1 cellular context compared by ENCODE assay signal in genomic region chr17:18919963-18920362, GRCh38.
TF ChIP-seq lines count a peak whose summit lies in the region.

No MANE protein-coding gene starts in this region.

TF ChIP-seq in HepG2, 621 proteins besides CTCF, POLR2A, EP300 and RAD21 (continued from another document and continues in another):
- TF ChIP-seq, protein P1, sequence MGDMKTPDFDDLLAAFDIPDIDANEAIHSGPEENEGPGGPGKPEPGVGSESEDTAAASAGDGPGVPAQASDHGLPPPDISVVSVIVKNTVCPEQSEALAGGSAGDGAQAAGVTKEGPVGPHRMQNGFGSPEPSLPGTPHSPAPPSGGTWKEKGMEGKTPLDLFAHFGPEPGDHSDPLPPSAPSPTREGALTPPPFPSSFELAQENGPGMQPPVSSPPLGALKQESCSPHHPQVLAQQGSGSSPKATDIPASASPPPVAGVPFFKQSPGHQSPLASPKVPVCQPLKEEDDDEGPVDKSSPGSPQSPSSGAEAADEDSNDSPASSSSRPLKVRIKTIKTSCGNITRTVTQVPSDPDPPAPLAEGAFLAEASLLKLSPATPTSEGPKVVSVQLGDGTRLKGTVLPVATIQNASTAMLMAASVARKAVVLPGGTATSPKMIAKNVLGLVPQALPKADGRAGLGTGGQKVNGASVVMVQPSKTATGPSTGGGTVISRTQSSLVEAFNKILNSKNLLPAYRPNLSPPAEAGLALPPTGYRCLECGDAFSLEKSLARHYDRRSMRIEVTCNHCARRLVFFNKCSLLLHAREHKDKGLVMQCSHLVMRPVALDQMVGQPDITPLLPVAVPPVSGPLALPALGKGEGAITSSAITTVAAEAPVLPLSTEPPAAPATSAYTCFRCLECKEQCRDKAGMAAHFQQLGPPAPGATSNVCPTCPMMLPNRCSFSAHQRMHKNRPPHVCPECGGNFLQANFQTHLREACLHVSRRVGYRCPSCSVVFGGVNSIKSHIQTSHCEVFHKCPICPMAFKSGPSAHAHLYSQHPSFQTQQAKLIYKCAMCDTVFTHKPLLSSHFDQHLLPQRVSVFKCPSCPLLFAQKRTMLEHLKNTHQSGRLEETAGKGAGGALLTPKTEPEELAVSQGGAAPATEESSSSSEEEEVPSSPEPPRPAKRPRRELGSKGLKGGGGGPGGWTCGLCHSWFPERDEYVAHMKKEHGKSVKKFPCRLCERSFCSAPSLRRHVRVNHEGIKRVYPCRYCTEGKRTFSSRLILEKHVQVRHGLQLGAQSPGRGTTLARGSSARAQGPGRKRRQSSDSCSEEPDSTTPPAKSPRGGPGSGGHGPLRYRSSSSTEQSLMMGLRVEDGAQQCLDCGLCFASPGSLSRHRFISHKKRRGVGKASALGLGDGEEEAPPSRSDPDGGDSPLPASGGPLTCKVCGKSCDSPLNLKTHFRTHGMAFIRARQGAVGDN (CRISPR knock-in tag; IDR thresholded peaks at IDR 0.05) = peak; percentile 67
- no peak for TF ChIP-seq THAP11 (CRISPR knock-in tag; IDR thresholded peaks at IDR 0.05)
- no peak for TF ChIP-seq ZNF883 (CRISPR knock-in tag; IDR thresholded peaks at IDR 0.05; ENCODE audit: not compliant biosample characterization)
- no peak for TF ChIP-seq ZNF34 (CRISPR knock-in tag; IDR thresholded peaks at IDR 0.05; ENCODE audit: borderline replicate concordance)
- no peak for TF ChIP-seq ZNF546 (CRISPR knock-in tag; conservative IDR thresholded peaks at IDR 0.05)
- TF ChIP-seq, protein P2, sequence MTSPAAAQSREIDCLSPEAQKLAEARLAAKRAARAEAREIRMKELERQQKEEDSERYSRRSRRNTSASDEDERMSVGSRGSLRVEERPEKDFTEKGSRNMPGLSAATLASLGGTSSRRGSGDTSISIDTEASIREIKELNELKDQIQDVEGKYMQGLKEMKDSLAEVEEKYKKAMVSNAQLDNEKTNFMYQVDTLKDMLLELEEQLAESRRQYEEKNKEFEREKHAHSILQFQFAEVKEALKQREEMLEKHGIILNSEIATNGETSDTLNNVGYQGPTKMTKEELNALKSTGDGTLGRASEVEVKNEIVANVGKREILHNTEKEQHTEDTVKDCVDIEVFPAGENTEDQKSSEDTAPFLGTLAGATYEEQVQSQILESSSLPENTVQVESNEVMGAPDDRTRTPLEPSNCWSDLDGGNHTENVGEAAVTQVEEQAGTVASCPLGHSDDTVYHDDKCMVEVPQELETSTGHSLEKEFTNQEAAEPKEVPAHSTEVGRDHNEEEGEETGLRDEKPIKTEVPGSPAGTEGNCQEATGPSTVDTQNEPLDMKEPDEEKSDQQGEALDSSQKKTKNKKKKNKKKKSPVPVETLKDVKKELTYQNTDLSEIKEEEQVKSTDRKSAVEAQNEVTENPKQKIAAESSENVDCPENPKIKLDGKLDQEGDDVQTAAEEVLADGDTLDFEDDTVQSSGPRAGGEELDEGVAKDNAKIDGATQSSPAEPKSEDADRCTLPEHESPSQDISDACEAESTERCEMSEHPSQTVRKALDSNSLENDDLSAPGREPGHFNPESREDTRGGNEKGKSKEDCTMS (CRISPR knock-in tag; conservative IDR thresholded peaks at IDR 0.05) = no peak
- no peak for TF ChIP-seq NFKB2 (CRISPR knock-in tag; IDR thresholded peaks at IDR 0.05; ENCODE audit: borderline replicate concordance)
- no peak for TF ChIP-seq HNRNPLL (IDR thresholded peaks at IDR 0.05; ENCODE audit: low read depth, low read length, poor library complexity, severe bottlenecking)
- no peak for TF ChIP-seq ZNF292 (CRISPR knock-in tag; IDR thresholded peaks at IDR 0.05; ENCODE audit: borderline replicate concordance, low read depth)
- TF ChIP-seq, protein P3, sequence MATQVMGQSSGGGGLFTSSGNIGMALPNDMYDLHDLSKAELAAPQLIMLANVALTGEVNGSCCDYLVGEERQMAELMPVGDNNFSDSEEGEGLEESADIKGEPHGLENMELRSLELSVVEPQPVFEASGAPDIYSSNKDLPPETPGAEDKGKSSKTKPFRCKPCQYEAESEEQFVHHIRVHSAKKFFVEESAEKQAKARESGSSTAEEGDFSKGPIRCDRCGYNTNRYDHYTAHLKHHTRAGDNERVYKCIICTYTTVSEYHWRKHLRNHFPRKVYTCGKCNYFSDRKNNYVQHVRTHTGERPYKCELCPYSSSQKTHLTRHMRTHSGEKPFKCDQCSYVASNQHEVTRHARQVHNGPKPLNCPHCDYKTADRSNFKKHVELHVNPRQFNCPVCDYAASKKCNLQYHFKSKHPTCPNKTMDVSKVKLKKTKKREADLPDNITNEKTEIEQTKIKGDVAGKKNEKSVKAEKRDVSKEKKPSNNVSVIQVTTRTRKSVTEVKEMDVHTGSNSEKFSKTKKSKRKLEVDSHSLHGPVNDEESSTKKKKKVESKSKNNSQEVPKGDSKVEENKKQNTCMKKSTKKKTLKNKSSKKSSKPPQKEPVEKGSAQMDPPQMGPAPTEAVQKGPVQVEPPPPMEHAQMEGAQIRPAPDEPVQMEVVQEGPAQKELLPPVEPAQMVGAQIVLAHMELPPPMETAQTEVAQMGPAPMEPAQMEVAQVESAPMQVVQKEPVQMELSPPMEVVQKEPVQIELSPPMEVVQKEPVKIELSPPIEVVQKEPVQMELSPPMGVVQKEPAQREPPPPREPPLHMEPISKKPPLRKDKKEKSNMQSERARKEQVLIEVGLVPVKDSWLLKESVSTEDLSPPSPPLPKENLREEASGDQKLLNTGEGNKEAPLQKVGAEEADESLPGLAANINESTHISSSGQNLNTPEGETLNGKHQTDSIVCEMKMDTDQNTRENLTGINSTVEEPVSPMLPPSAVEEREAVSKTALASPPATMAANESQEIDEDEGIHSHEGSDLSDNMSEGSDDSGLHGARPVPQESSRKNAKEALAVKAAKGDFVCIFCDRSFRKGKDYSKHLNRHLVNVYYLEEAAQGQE (IDR thresholded peaks at IDR 0.05; ENCODE audit: borderline replicate concordance in 1 of 2, low read depth in 1 of 2, low read length in 2 of 2) = no peak
- TF ChIP-seq, protein P4, sequence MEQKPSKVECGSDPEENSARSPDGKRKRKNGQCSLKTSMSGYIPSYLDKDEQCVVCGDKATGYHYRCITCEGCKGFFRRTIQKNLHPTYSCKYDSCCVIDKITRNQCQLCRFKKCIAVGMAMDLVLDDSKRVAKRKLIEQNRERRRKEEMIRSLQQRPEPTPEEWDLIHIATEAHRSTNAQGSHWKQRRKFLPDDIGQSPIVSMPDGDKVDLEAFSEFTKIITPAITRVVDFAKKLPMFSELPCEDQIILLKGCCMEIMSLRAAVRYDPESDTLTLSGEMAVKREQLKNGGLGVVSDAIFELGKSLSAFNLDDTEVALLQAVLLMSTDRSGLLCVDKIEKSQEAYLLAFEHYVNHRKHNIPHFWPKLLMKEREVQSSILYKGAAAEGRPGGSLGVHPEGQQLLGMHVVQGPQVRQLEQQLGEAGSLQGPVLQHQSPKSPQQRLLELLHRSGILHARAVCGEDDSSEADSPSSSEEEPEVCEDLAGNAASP (CRISPR knock-in tag; IDR thresholded peaks at IDR 0.05; ENCODE audit: borderline replicate concordance) = no peak
- TF ChIP-seq ZNF607 (CRISPR knock-in tag; IDR thresholded peaks at IDR 0.05; ENCODE audit: borderline replicate concordance) = no peak
- no peak for TF ChIP-seq ZNF468 (CRISPR knock-in tag; IDR thresholded peaks at IDR 0.05)
- peak; percentile 16; the same call in 1 of the 2 replicates for TF ChIP-seq MED1 (CRISPR knock-in tag; IDR thresholded peaks at IDR 0.05)
- TF ChIP-seq, protein P5, sequence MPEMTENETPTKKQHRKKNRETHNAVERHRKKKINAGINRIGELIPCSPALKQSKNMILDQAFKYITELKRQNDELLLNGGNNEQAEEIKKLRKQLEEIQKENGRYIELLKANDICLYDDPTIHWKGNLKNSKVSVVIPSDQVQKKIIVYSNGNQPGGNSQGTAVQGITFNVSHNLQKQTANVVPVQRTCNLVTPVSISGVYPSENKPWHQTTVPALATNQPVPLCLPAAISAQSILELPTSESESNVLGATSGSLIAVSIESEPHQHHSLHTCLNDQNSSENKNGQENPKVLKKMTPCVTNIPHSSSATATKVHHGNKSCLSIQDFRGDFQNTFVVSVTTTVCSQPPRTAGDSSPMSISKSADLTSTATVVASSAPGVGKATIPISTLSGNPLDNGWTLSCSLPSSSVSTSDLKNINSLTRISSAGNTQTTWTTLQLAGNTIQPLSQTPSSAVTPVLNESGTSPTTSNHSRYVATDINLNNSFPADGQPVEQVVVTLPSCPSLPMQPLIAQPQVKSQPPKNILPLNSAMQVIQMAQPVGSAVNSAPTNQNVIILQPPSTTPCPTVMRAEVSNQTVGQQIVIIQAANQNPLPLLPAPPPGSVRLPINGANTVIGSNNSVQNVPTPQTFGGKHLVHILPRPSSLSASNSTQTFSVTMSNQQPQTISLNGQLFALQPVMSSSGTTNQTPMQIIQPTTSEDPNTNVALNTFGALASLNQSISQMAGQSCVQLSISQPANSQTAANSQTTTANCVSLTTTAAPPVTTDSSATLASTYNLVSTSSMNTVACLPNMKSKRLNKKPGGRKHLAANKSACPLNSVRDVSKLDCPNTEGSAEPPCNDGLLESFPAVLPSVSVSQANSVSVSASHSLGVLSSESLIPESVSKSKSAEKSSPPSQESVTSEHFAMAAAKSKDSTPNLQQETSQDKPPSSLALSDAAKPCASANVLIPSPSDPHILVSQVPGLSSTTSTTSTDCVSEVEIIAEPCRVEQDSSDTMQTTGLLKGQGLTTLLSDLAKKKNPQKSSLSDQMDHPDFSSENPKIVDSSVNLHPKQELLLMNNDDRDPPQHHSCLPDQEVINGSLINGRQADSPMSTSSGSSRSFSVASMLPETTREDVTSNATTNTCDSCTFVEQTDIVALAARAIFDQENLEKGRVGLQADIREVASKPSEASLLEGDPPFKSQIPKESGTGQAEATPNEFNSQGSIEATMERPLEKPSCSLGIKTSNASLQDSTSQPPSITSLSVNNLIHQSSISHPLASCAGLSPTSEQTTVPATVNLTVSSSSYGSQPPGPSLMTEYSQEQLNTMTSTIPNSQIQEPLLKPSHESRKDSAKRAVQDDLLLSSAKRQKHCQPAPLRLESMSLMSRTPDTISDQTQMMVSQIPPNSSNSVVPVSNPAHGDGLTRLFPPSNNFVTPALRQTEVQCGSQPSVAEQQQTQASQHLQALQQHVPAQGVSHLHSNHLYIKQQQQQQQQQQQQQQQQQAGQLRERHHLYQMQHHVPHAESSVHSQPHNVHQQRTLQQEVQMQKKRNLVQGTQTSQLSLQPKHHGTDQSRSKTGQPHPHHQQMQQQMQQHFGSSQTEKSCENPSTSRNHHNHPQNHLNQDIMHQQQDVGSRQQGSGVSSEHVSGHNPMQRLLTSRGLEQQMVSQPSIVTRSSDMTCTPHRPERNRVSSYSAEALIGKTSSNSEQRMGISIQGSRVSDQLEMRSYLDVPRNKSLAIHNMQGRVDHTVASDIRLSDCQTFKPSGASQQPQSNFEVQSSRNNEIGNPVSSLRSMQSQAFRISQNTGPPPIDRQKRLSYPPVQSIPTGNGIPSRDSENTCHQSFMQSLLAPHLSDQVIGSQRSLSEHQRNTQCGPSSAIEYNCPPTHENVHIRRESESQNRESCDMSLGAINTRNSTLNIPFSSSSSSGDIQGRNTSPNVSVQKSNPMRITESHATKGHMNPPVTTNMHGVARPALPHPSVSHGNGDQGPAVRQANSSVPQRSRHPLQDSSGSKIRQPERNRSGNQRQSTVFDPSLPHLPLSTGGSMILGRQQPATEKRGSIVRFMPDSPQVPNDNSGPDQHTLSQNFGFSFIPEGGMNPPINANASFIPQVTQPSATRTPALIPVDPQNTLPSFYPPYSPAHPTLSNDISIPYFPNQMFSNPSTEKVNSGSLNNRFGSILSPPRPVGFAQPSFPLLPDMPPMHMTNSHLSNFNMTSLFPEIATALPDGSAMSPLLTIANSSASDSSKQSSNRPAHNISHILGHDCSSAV (CRISPR knock-in tag; IDR thresholded peaks at IDR 0.05; ENCODE audit: borderline replicate concordance) = no peak
- TF ChIP-seq SIN3A (IDR thresholded peaks at IDR 0.05; ENCODE audit: borderline replicate concordance, low read depth, low read length) = no peak
- TF ChIP-seq, protein P6, sequence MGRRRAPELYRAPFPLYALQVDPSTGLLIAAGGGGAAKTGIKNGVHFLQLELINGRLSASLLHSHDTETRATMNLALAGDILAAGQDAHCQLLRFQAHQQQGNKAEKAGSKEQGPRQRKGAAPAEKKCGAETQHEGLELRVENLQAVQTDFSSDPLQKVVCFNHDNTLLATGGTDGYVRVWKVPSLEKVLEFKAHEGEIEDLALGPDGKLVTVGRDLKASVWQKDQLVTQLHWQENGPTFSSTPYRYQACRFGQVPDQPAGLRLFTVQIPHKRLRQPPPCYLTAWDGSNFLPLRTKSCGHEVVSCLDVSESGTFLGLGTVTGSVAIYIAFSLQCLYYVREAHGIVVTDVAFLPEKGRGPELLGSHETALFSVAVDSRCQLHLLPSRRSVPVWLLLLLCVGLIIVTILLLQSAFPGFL (CRISPR knock-in tag; IDR thresholded peaks at IDR 0.05) = no peak
- TF ChIP-seq ZNF782 (CRISPR knock-in tag; IDR thresholded peaks at IDR 0.05; ENCODE audit: borderline replicate concordance) = no peak
- TF ChIP-seq STAG1 (CRISPR knock-in tag; IDR thresholded peaks at IDR 0.05) = no peak
- no peak for TF ChIP-seq PLSCR1 (CRISPR knock-in tag; IDR thresholded peaks at IDR 0.05; ENCODE audit: borderline replicate concordance)
- no peak for TF ChIP-seq ZNF138 (CRISPR knock-in tag; IDR thresholded peaks at IDR 0.05; ENCODE audit: low read depth)
- TF ChIP-seq, protein P7, sequence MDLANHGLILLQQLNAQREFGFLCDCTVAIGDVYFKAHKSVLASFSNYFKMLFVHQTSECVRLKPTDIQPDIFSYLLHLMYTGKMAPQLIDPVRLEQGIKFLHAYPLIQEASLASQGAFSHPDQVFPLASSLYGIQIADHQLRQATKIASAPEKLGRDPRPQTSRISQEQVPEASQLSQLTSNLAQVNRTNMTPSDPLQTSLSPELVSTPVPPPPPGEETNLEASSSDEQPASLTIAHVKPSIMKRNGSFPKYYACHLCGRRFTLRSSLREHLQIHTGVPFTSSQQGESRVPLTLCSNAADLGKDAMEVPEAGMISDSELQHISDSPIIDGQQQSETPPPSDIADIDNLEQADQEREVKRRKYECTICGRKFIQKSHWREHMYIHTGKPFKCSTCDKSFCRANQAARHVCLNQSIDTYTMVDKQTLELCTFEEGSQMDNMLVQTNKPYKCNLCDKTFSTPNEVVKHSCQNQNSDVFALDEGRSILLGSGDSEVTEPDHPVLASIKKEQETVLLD (CRISPR knock-in tag; IDR thresholded peaks at IDR 0.05; ENCODE audit: low read depth) = no peak
- TF ChIP-seq SALL2 (CRISPR knock-in tag; IDR thresholded peaks at IDR 0.05) = no peak
- TF ChIP-seq PPARG (CRISPR knock-in tag; conservative IDR thresholded peaks at IDR 0.05) = no peak
- TF ChIP-seq, protein P8, sequence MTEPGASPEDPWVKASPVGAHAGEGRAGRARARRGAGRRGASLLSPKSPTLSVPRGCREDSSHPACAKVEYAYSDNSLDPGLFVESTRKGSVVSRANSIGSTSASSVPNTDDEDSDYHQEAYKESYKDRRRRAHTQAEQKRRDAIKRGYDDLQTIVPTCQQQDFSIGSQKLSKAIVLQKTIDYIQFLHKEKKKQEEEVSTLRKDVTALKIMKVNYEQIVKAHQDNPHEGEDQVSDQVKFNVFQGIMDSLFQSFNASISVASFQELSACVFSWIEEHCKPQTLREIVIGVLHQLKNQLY (CRISPR knock-in tag; IDR thresholded peaks at IDR 0.05) = 0 out of 2 replicates have a peak, but pooled peaks have one; percentile 12
- TF ChIP-seq NONO (IDR thresholded peaks at IDR 0.05) = no peak
- TF ChIP-seq NONO (CRISPR knock-in tag; conservative IDR thresholded peaks at IDR 0.05) = no peak
- TF ChIP-seq, protein P9, sequence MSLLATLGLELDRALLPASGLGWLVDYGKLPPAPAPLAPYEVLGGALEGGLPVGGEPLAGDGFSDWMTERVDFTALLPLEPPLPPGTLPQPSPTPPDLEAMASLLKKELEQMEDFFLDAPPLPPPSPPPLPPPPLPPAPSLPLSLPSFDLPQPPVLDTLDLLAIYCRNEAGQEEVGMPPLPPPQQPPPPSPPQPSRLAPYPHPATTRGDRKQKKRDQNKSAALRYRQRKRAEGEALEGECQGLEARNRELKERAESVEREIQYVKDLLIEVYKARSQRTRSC (CRISPR knock-in tag; IDR thresholded peaks at IDR 0.05; ENCODE audit: low read depth) = no peak
- no peak for TF ChIP-seq ZNF773 (CRISPR knock-in tag; IDR thresholded peaks at IDR 0.05; ENCODE audit: borderline replicate concordance)
